In the genomic region with DNA sequence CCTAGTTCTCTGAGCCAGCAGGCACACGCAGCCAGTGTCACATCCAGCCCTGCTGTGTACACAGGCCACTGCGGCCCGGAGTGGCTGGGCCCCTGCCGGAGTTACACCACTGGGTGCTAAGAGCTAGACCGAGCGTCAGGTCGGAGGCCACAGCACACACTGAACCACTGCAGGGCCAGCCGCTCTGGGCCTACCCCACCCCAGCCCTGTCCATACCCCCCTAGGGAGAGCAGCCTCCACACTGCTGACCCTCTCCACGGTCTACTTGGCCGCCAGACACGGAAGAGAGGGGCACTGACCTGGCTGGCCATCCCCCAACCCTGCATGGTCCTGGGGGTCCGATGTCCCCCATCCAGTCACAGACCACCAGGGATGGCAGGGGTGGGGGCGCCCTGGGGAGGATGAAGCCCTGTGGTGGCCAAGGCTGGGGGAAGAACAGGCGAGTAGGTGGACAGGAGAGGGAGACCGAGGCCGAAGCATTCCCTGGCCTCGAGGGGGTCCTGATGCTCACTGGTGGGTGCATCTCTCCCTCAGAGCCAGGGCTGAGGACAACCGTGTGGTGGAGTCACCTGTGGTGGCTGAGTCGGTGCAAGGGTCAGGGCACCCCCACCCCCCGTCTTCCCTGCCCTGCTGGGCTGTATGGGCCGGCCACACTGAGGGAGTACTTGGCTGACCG, we compare ENCODE assay signal across 8 cellular contexts. TPM values are rescaled to one million over a fixed set of nuclear protein-coding genes. Genes with fewer than 3 reads are reported as not detected.
DNase-seq lines count a peak whose midpoint lies in the region; ATAC-seq and TF ChIP-seq lines count a peak whose summit lies in the region.

No MANE protein-coding gene starts in this region.

- H3K27me3 Mint-ChIP-seq in CD4-positive, CD25-positive, alpha-beta regulatory T cell = peaks cover 7% of the 10 kb centered on the region

- H3K36me3 Mint-ChIP-seq in CD4-positive, CD25-positive, alpha-beta regulatory T cell = no peaks in the 10 kb centered on the region

- peak overlapping the region; percentile 81 to 91 (median 86) for H3K4me3 Mint-ChIP-seq in CD4-positive, CD25-positive, alpha-beta regulatory T cell

- peak overlapping the region; percentile 4 for H3K23ac ChIP-seq in neuronal stem cell (ENCODE audit: low read depth, low read length, poor library complexity)

- no peak overlapping the region for H2BK120ac ChIP-seq in neuronal stem cell (ENCODE audit: low read depth, low read length)

- H3K79me2 ChIP-seq in OCI-LY1 (ENCODE audit: insufficient read depth, low read length) = no peaks in the 10 kb centered on the region

- H3K4me3 ChIP-seq in CD4-positive, CD25-positive, alpha-beta regulatory T cell (ENCODE audit: low read depth, low read length) = no peak overlapping the region
- H3K4me3 ChIP-seq in OCI-LY1 (ENCODE audit: low read depth, low read length, poor library complexity, severe bottlenecking) (peak overlapping the region; percentile 56), esophagus muscularis mucosa (peak overlapping the region; percentile 74 to 99 (median 75)), neuronal stem cell (ENCODE audit: low read length in 2 of 2) (peak overlapping the region; percentile 21 to 69)

- H3K79me1 ChIP-seq in neuronal stem cell (ENCODE audit: low read depth, low read length) = peaks cover 15% of the 10 kb centered on the region

- no peak overlapping the region for H3K4ac ChIP-seq in neuronal stem cell (ENCODE audit: low read length)

- intact Hi-C loops in esophagus muscularis mucosa (cut with DNase I) = no loop called here

- H2BK5ac ChIP-seq in neuronal stem cell (ENCODE audit: low read length) = no peak overlapping the region

- H3K4me2 ChIP-seq in OCI-LY1 (ENCODE audit: low read length) (peak overlapping the region; percentile 58), neuronal stem cell (ENCODE audit: insufficient read depth, low read length, poor library complexity, severe bottlenecking) (peak overlapping the region; percentile 86)

- H3K4me1 ChIP-seq in CD4-positive, CD25-positive, alpha-beta regulatory T cell (ENCODE audit: control insufficient read depth, insufficient read depth, low read length, poor library complexity, severe bottlenecking) = peaks cover 10% of the 10 kb centered on the region
- H3K4me1 ChIP-seq in OCI-LY1 (ENCODE audit: insufficient read depth, low read length, severe bottlenecking) (peaks cover 6% of the 10 kb centered on the region), esophagus muscularis mucosa (peaks cover 18 to 34% (median 29%) of the 10 kb centered on the region in 4 donors), neuronal stem cell (ENCODE audit: control insufficient read depth in 2 of 2, insufficient read depth in 1 of 2, low read depth in 1 of 2, low read length in 2 of 2) (peaks cover 8 to 13% of the 10 kb centered on the region in 2 donors)

- no peak for DNase-seq in CD4-positive, CD25-positive, alpha-beta regulatory T cell
- DNase-seq in esophagus muscularis mucosa (ENCODE audit: extremely low spot score) (no peak), neuronal stem cell (ENCODE audit: low spot score) (no peak), NCI-H526 (lab: John Stamatoyannopoulos, UW) (no peak)

- no peaks in the 10 kb centered on the region for H3K9me3 ChIP-seq in CD4-positive, CD25-positive, alpha-beta regulatory T cell (ENCODE audit: control insufficient read depth in 2 of 2, low read length in 2 of 2)
- H3K9me3 ChIP-seq in OCI-LY1 (ENCODE audit: low read length) (no peaks in the 10 kb centered on the region), esophagus muscularis mucosa (no peaks in the 10 kb centered on the region), neuronal stem cell (replicated peaks in 1 of 2; ENCODE audit: control insufficient read depth in 2 of 2, insufficient read depth in 1 of 2, low read depth in 1 of 2, low read length in 2 of 2) (no peaks in the 10 kb centered on the region)

- peaks cover 0 to 14% (median 7%) of the 10 kb centered on the region in 4 donors for H3K4me1 Mint-ChIP-seq in CD4-positive, CD25-positive, alpha-beta regulatory T cell

- no peak for TF ChIP-seq EP300 in esophagus muscularis mucosa (IDR thresholded peaks at IDR 0.05)

- H3K27ac Mint-ChIP-seq in CD4-positive, CD25-positive, alpha-beta regulatory T cell = peak overlapping the region in 2 of 3 donors; percentile 73 to 75

- H3K9ac ChIP-seq in OCI-LY1 (ENCODE audit: low read length) (peak overlapping the region; percentile 29; the same call in 1 of the 2 replicates), neuronal stem cell (ENCODE audit: low read depth, low read length, poor library complexity) (peak overlapping the region; percentile 71)

- no peak for ATAC-seq in CD4-positive, CD25-positive, alpha-beta regulatory T cell (ENCODE audit: low read depth in 2 of 2)
- ATAC-seq in HG03280 (IDR thresholded peaks at IDR 0.05; ENCODE audit: unreplicated experiment) (no peak), HG03469 (IDR thresholded peaks at IDR 0.05; ENCODE audit: unreplicated experiment) (no peak), GM18909 (IDR thresholded peaks at IDR 0.05; ENCODE audit: poor library complexity, unreplicated experiment) (no peak)

- H2AK5ac ChIP-seq in neuronal stem cell (ENCODE audit: low read depth, low read length) = peak overlapping the region; percentile 70

- H3F3A ChIP-seq in OCI-LY1 (ENCODE audit: insufficient read depth, low read length) = no peaks in the 10 kb centered on the region

- no peak overlapping the region for H3K18ac ChIP-seq in neuronal stem cell (ENCODE audit: low read length)

- H2BK12ac ChIP-seq in neuronal stem cell (ENCODE audit: low read length) = no peak overlapping the region

- H3K27ac ChIP-seq in CD4-positive, CD25-positive, alpha-beta regulatory T cell (ENCODE audit: insufficient read depth, low read length, poor library complexity, severe bottlenecking) = no peak overlapping the region
- H3K27ac ChIP-seq in OCI-LY1 (ENCODE audit: low read depth, low read length, poor library complexity, severe bottlenecking) = no peak overlapping the region
- H3K27ac ChIP-seq in esophagus muscularis mucosa (replicated peaks in 1 of 4) = peak overlapping the region in 3 of 4 donors; percentile 40 to 85 (median 59)
- no peak overlapping the region for H3K27ac ChIP-seq in neuronal stem cell (replicated peaks; ENCODE audit: low read length)

- no peaks in the 10 kb centered on the region for H3K9me3 Mint-ChIP-seq in CD4-positive, CD25-positive, alpha-beta regulatory T cell

- WGBS in esophagus muscularis mucosa = 94% methylated on average over 9 of the region's 22 CpGs
- WGBS in neuronal stem cell (ENCODE audit: extremely low coverage in 2 of 2, insufficient read length in 2 of 2, insufficient replicate concordance in 1 of 2), 2 donors = no CpG with 5 or more reads among the region's 22 CpGs

- no peak for TF ChIP-seq POLR2A in esophagus muscularis mucosa (IDR thresholded peaks at IDR 0.05; ENCODE audit: low read depth)

- no peaks in the 10 kb centered on the region for H3K36me3 ChIP-seq in CD4-positive, CD25-positive, alpha-beta regulatory T cell (ENCODE audit: control insufficient read depth, insufficient read depth, low read length)
- H3K36me3 ChIP-seq in OCI-LY1 (ENCODE audit: insufficient read depth, low read length) = peaks cover 4% of the 10 kb centered on the region; the same call in 1 of the 2 replicates
- peaks cover 0 to 2% (median under 1%) of the 10 kb centered on the region in 4 donors for H3K36me3 ChIP-seq in esophagus muscularis mucosa
- H3K36me3 ChIP-seq in neuronal stem cell (replicated peaks in 1 of 2; ENCODE audit: control insufficient read depth in 2 of 2, insufficient read depth in 2 of 2, low read length in 2 of 2) = peaks cover 2 to 8% of the 10 kb centered on the region in 2 donors

- H4K20me1 ChIP-seq in OCI-LY1 (ENCODE audit: insufficient read depth, low read length) = no peaks in the 10 kb centered on the region

- no peak overlapping the region for H2BK15ac ChIP-seq in neuronal stem cell (ENCODE audit: low read length)

- H3K9me2 ChIP-seq in OCI-LY1 (ENCODE audit: low read depth, low read length) = no peaks in the 10 kb centered on the region

- H3K14ac ChIP-seq in neuronal stem cell (ENCODE audit: low read length) = no peak overlapping the region

- no peak overlapping the region for H4K91ac ChIP-seq in neuronal stem cell (ENCODE audit: low read depth, low read length, poor library complexity)

- H2AFZ ChIP-seq in OCI-LY1 (ENCODE audit: low read length) (no peak overlapping the region), neuronal stem cell (ENCODE audit: low read length) (no peak overlapping the region)

- no peak overlapping the region for H4K8ac ChIP-seq in neuronal stem cell (ENCODE audit: low read depth, low read length)

- no peaks in the 10 kb centered on the region for H3K27me3 ChIP-seq in CD4-positive, CD25-positive, alpha-beta regulatory T cell (ENCODE audit: control insufficient read depth, insufficient read depth, low read length)
- H3K27me3 ChIP-seq in OCI-LY1 (ENCODE audit: insufficient read depth, low read length) (peaks cover 8% of the 10 kb centered on the region; the same call in 1 of the 2 replicates), esophagus muscularis mucosa (peaks cover 0 to 26% (median 7%) of the 10 kb centered on the region in 4 donors), neuronal stem cell (ENCODE audit: control insufficient read depth in 3 of 3, insufficient read depth in 3 of 3, low read depth in 1 of 3, low read length in 3 of 3) (peaks cover 0 to 21% (median 15%) of the 10 kb centered on the region in 3 experiments)

- no peak for TF ChIP-seq CTCF in OCI-LY1 (IDR thresholded peaks at IDR 0.05; ENCODE audit: low read length)
- TF ChIP-seq CTCF in esophagus muscularis mucosa (IDR thresholded peaks at IDR 0.05) = no peak

RNA-seq across cellular contexts. Expression of a gene that starts 34.9 kb away (rescaled TPM):
- 162 TPM for total RNA-seq in CD4-positive, CD25-positive, alpha-beta regulatory T cell
- polyA plus RNA-seq in CD4-positive, CD25-positive, alpha-beta regulatory T cell = 10 to 100 TPM; 10.9 to 15.3 (median 12.8) TPM
- 10 to 100 TPM; 15.9 to 29.1 (median 26.6) TPM for total RNA-seq in esophagus muscularis mucosa
- polyA plus RNA-seq in neuronal stem cell (2013, experiment 1 of 2) = 48.7 TPM
- 49.9 TPM for polyA plus RNA-seq in neuronal stem cell (2013, experiment 2 of 2)

Comparison
In these comparisons a context has a peak if more than half of its experiments do, and no peak if none do; other contexts are left out.
1. H3K27ac ChIP-seq: peak in esophagus muscularis mucosa (3 of 4); none in CD4-positive, CD25-positive, alpha-beta regulatory T cell (single experiment), OCI-LY1 (single experiment) and neuronal stem cell (single experiment).